ENCODE assay signal across 1 cellular context in genomic region chr6:43807228-43808061, GRCh38.
A peak's percentile ranks its signal among the peaks of the same experiment; 100 is the strongest.
TF ChIP-seq lines count a peak whose summit lies in the region.

No MANE protein-coding gene starts in this region.

TF ChIP-seq in SK-N-SH, 30 proteins besides CTCF, POLR2A, EP300 and RAD21:
- TF ChIP-seq ZBTB33 (IDR thresholded peaks at IDR 0.05; ENCODE audit: borderline replicate concordance, low read depth) (no peak), GATA2 (CRISPR knock-in tag; IDR thresholded peaks at IDR 0.05) (peak; percentile 73), REST (IDR thresholded peaks at IDR 0.05; ENCODE audit: low read depth, low read length) (no peak), POLR2AphosphoS5 (IDR thresholded peaks at IDR 0.05; ENCODE audit: low read depth, low read length) (no peak), YY1 (IDR thresholded peaks at IDR 0.05; ENCODE audit: low read depth) (no peak), MXI1 (IDR thresholded peaks at IDR 0.05; ENCODE audit: low read depth, low read length) (no peak), MEF2A (IDR thresholded peaks at IDR 0.05; ENCODE audit: borderline replicate concordance, low read depth) (no peak)
